Comparison of ENCODE assay signal across 25 cellular contexts in genomic region chr1:154908937-154909336, GRCh38. TPM values are rescaled to one million over a fixed set of nuclear protein-coding genes. Genes with fewer than 3 reads are reported as not detected.
"Had no signal": no experiment of that assay in that cellular context is flagged by ENCODE, and none has a peak within 500 bp of the region (broad histone marks: within the 10 kb centered on the region; RNA-seq: fewer than 3 reads in every experiment).

No MANE protein-coding gene starts in this region.

- FAIRE-seq: pancreas had no signal

- H3K79me2 ChIP-seq: hepatocyte had no signal

- H3K9me3 ChIP-seq: pancreas, prostate gland, tibial nerve, uterus had no signal

- H3K4me1 ChIP-seq: pancreas, tibial nerve, uterus had no signal

- H3K27ac Mint-ChIP-seq: memory B cell; nephron; stimulated activated memory B cell treated with anti-CD40 and anti-IgM and Interleukin-4, amounts not matched to agents 10 μg/mL and 1 μg/mL and 100 μg/mL, for 72 hours; stimulated activated naive CD8-positive, alpha-beta T cell treated with anti-CD3 and anti-CD28 coated beads, Interleukin-15, amount 100 ng/mL, for 72 hours; type B pancreatic cell had no signal

- H2AFZ ChIP-seq: hepatocyte had no signal

- H3K36me3 ChIP-seq: left ventricle myocardium inferior, pancreas, prostate gland, uterus had no signal

- H3K27me3 Mint-ChIP-seq: memory B cell; stimulated activated memory B cell treated with anti-CD40 and anti-IgM and Interleukin-4, amounts not matched to agents 10 μg/mL and 1 μg/mL and 100 μg/mL, for 72 hours; stimulated activated naive CD8-positive, alpha-beta T cell treated with anti-CD3 and anti-CD28 coated beads, Interleukin-15, amount 100 ng/mL, for 72 hours; type B pancreatic cell had no signal

- H3K4me1 Mint-ChIP-seq: memory B cell; nephron; neural crest cell; stimulated activated memory B cell treated with anti-CD40 and anti-IgM and Interleukin-4, amounts not matched to agents 10 μg/mL and 1 μg/mL and 100 μg/mL, for 72 hours; stimulated activated naive CD8-positive, alpha-beta T cell treated with anti-CD3 and anti-CD28 coated beads, Interleukin-15, amount 100 ng/mL, for 72 hours had no signal

- H3K9me3 Mint-ChIP-seq: memory B cell; naive thymus-derived CD8-positive, alpha-beta T cell; stimulated activated memory B cell treated with anti-CD40 and anti-IgM and Interleukin-4, amounts not matched to agents 10 μg/mL and 1 μg/mL and 100 μg/mL, for 72 hours; stimulated activated naive CD8-positive, alpha-beta T cell treated with anti-CD3 and anti-CD28 coated beads, Interleukin-15, amount 100 ng/mL, for 72 hours had no signal

- H3K4me3 Mint-ChIP-seq: memory B cell; nephron; neural crest cell; stimulated activated memory B cell treated with anti-CD40 and anti-IgM and Interleukin-4, amounts not matched to agents 10 μg/mL and 1 μg/mL and 100 μg/mL, for 72 hours; stimulated activated naive CD8-positive, alpha-beta T cell treated with anti-CD3 and anti-CD28 coated beads, Interleukin-15, amount 100 ng/mL, for 72 hours; type B pancreatic cell had no signal

- DNase-seq: islet precursor cell; left ventricle myocardium inferior; naive thymus-derived CD8-positive, alpha-beta T cell; nucleus accumbens; pancreas; posterior cingulate gyrus; retina; right cardiac atrium; stimulated activated CD4-positive, alpha-beta T cell treated with anti-CD3 and anti-CD28 coated beads, Interleukin-1b, Interleukin-23, amount 100 ng/mL, for 48 hours; stimulated activated CD4-positive, alpha-beta T cell treated with anti-CD3 and anti-CD28 coated beads, Interleukin-2, amount 100 ng/mL, for 48 hours; stimulated activated CD4-positive, alpha-beta T cell treated with anti-CD3 and anti-CD28 coated beads, Interleukin-4, amount 100 ng/mL, for 4 hours; stimulated activated CD8-positive, alpha-beta memory T cell treated with anti-CD3 and anti-CD28 coated beads, Interleukin-4, amount 100 ng/mL, for 48 hours; stimulated activated naive CD4-positive, alpha-beta T cell treated with Interleukin-2 at 50 U/mL for 16 hours; stimulated activated naive CD8-positive, alpha-beta T cell treated with anti-CD3 and anti-CD28 coated beads, Interleukin-15, amount 100 ng/mL, for 72 hours; substantia nigra; uterus had no signal

- H3K27ac ChIP-seq: hepatocyte, left ventricle myocardium inferior, pancreas, prostate gland, tibial nerve, uterus had no signal

- ATAC-seq: naive thymus-derived CD8-positive, alpha-beta T cell; pancreas; right cardiac atrium; stimulated activated memory B cell treated with anti-CD40 and anti-IgM and Interleukin-4, amounts not matched to agents 10 μg/mL and 1 μg/mL and 100 μg/mL, for 72 hours; stimulated activated naive CD8-positive, alpha-beta T cell treated with anti-CD3 and anti-CD28 coated beads, Interleukin-15, amount 100 ng/mL, for 72 hours had no signal

- H3K4me3 ChIP-seq: hepatocyte, left ventricle myocardium inferior, pancreas, prostate gland, smooth muscle cell, tibial nerve, uterus had no signal

- H3K27me3 ChIP-seq: hepatocyte, pancreas, tibial nerve, uterus had no signal

- H3K4me2 ChIP-seq: hepatocyte, smooth muscle cell had no signal

- H3K36me3 Mint-ChIP-seq: memory B cell; naive thymus-derived CD8-positive, alpha-beta T cell; stimulated activated memory B cell treated with anti-CD40 and anti-IgM and Interleukin-4, amounts not matched to agents 10 μg/mL and 1 μg/mL and 100 μg/mL, for 72 hours; type B pancreatic cell had no signal

RNA-seq across cellular contexts. Expression of gene KCNN3, which starts 38.9 kb away (rescaled TPM):
- polyA plus RNA-seq: naive thymus-derived CD8-positive, alpha-beta T cell had no signal
